15 cellular contexts compared by ENCODE assay signal in genomic region chr12:56296207-56296785, GRCh38. TPM values are rescaled to one million over a fixed set of nuclear protein-coding genes. Genes with fewer than 3 reads are reported as not detected.
DNase-seq lines count a peak whose midpoint lies in the region; ATAC-seq, FAIRE-seq and TF ChIP-seq lines count a peak whose summit lies in the region.
"Had no signal": no experiment of that assay in that cellular context is flagged by ENCODE, and none has a peak within 500 bp of the region (broad histone marks: within the 10 kb centered on the region; RNA-seq: fewer than 3 reads in every experiment).

No MANE protein-coding gene starts in this region.

- CTCF ChIA-PET in HepG2 (lab: Yijun Ruan, JAX; ENCODE audit: low intra/inter-chr PET ratio, low total read pairs), result no interaction called here

- peaks cover 3% of the 10 kb centered on the region; the same call in 1 of the 2 replicates for H4K20me1 ChIP-seq in HepG2 (ENCODE audit: insufficient read depth, low read length)
- H4K20me1 ChIP-seq in OCI-LY3 (ENCODE audit: insufficient read depth, low read length), result 0 out of 2 replicates have a peak, but pooled peaks cover 3% of the 10 kb centered on the region

- H3K36me3 ChIP-seq in HepG2 (replicated peaks in 1 of 2; ENCODE audit: control insufficient read depth in 1 of 2, insufficient read depth in 2 of 2, low read length in 2 of 2) (peaks cover 2 to 16% of the 10 kb centered on the region in 2 experiments; a peak in 3 of 5 replicates), right lobe of liver (peaks cover 0 to 8% (median 1%) of the 10 kb centered on the region in 4 donors), OCI-LY3 (replicated peaks; ENCODE audit: low read depth, low read length) (peaks cover 18% of the 10 kb centered on the region)

- no peak for TF ChIP-seq CTCF in HepG2 (CRISPR knock-in tag; IDR thresholded peaks at IDR 0.05)
- no peak for TF ChIP-seq CTCF in right lobe of liver (IDR thresholded peaks at IDR 0.05)
- no peak for TF ChIP-seq CTCF in OCI-LY3 (IDR thresholded peaks at IDR 0.05; ENCODE audit: low read depth, low read length)
- no peak for TF ChIP-seq CTCF in glutamatergic neuron (IDR thresholded peaks at IDR 0.05; ENCODE audit: partially characterized antibody, unreplicated experiment)

- no peak overlapping the region; a peak in 1 of 6 replicates for H3K4me3 ChIP-seq in HepG2 (replicated peaks in 1 of 3; ENCODE audit: insufficient read depth in 1 of 3, low read depth in 2 of 3, low read length in 3 of 3)
- no peak overlapping the region for H3K4me3 ChIP-seq in right lobe of liver
- H3K4me3 ChIP-seq in OCI-LY3 (ENCODE audit: low read length), result peak overlapping the region; percentile 43
- H3K4me3 ChIP-seq: SJSA1 had no signal

- ATAC-seq in HepG2 (no peak), right lobe of liver (no peak), GM19463 (IDR thresholded peaks at IDR 0.05; ENCODE audit: unreplicated experiment) (no peak), GM19467 (IDR thresholded peaks at IDR 0.05; ENCODE audit: unreplicated experiment) (no peak)
- no peak for ATAC-seq in effector memory CD8-positive, alpha-beta T cell (replicated peaks)
- ATAC-seq: foreskin keratinocyte had no signal

- 80% methylated on average over 7 of the region's 7 CpGs for WGBS in HepG2 (ENCODE audit: low lambda C conversion rate)
- 47% methylated on average over 5 of the region's 7 CpGs for WGBS in right lobe of liver (ENCODE audit: insufficient coverage, low coverage, low lambda C conversion rate, missing lambda C conversion rate)

- H3K4me2 ChIP-seq in HepG2 (ENCODE audit: low read depth, low read length) (peak overlapping the region; percentile 77), OCI-LY3 (ENCODE audit: low read length) (peak overlapping the region; percentile 71)

- H3K27me3 ChIP-seq in HepG2 (ENCODE audit: control insufficient read depth in 1 of 2, insufficient read depth in 2 of 2, low read length in 2 of 2), result no peaks in the 10 kb centered on the region; a peak in 1 of 5 replicates
- no peaks in the 10 kb centered on the region for H3K27me3 ChIP-seq in right lobe of liver
- H3K27me3 ChIP-seq in OCI-LY3 (ENCODE audit: low read depth, low read length), result no peaks in the 10 kb centered on the region
- H3K27me3 ChIP-seq: foreskin keratinocyte, SJSA1 had no signal

- H3K4me1 ChIP-seq in HepG2 (ENCODE audit: insufficient read depth, low read length) (peaks cover 66% of the 10 kb centered on the region), right lobe of liver (peaks cover 0 to 77% (median 14%) of the 10 kb centered on the region in 4 donors), OCI-LY3 (ENCODE audit: low read length) (peaks cover 40% of the 10 kb centered on the region)

- H3K27ac Mint-ChIP-seq in glutamatergic neuron (ENCODE audit: unreplicated experiment), result peak overlapping the region; percentile 12
- H3K27ac Mint-ChIP-seq in effector memory CD8-positive, alpha-beta T cell, result no peak overlapping the region

- H3K36me3 Mint-ChIP-seq in glutamatergic neuron (ENCODE audit: unreplicated experiment), result no peaks in the 10 kb centered on the region
- peaks cover 56% of the 10 kb centered on the region for H3K36me3 Mint-ChIP-seq in effector memory CD8-positive, alpha-beta T cell (ENCODE audit: insufficient read depth)

- FAIRE-seq in HepG2 (lab: Jason Lieb, UNC), result no peak
- FAIRE-seq: G401.6 had no signal

- POLR2A ChIA-PET in HepG2 (lab: Yijun Ruan, JAX), result no interaction called here

- no peak for TF ChIP-seq RAD21 in HepG2 (CRISPR knock-in tag; IDR thresholded peaks at IDR 0.05)

- no peak overlapping the region for H3K4me3 Mint-ChIP-seq in glutamatergic neuron (ENCODE audit: unreplicated experiment)
- H3K4me3 Mint-ChIP-seq in effector memory CD8-positive, alpha-beta T cell, result peak overlapping the region in 1 of 2 donors; percentile 8

- H3K9me3 Mint-ChIP-seq in glutamatergic neuron (ENCODE audit: unreplicated experiment), result peaks cover 12% of the 10 kb centered on the region
- no peaks in the 10 kb centered on the region for H3K9me3 Mint-ChIP-seq in effector memory CD8-positive, alpha-beta T cell

- TF ChIP-seq EP300 in HepG2 (IDR thresholded peaks at IDR 0.05; ENCODE audit: low read depth in 2 of 2, low read length in 2 of 2), result no peak
- TF ChIP-seq EP300 in HepG2 (CRISPR knock-in tag; IDR thresholded peaks at IDR 0.05; ENCODE audit: borderline replicate concordance), result no peak

- no TSS peak for BruUV-seq in HepG2 (replicated peaks; lab: Mats Ljungman, UMichigan)

- intact Hi-C loops in HepG2 (cut with micrococcal nuclease; ENCODE audit: unreplicated experiment), result no loop called here
- intact Hi-C loops in right lobe of liver (cut with DNase I), result no loop called here

- no peak overlapping the region for H2AFZ ChIP-seq in HepG2 (ENCODE audit: low read length)
- no peak overlapping the region for H2AFZ ChIP-seq in OCI-LY3 (ENCODE audit: low read depth, low read length)

- H3K79me2 ChIP-seq in HepG2 (ENCODE audit: insufficient read depth, low read length) (peaks cover 71% of the 10 kb centered on the region), OCI-LY3 (ENCODE audit: low read length) (peaks cover 88% of the 10 kb centered on the region)

- peaks cover 2% of the 10 kb centered on the region for H3K27me3 Mint-ChIP-seq in glutamatergic neuron (ENCODE audit: unreplicated experiment)
- H3K27me3 Mint-ChIP-seq in effector memory CD8-positive, alpha-beta T cell, result no peaks in the 10 kb centered on the region

- H3K9me3 ChIP-seq in HepG2 (ENCODE audit: low read length) (no peaks in the 10 kb centered on the region), right lobe of liver (no peaks in the 10 kb centered on the region), OCI-LY3 (ENCODE audit: insufficient read depth, low read length) (no peaks in the 10 kb centered on the region)
- H3K9me3 ChIP-seq: SJSA1 had no signal

- H3K4me1 Mint-ChIP-seq in glutamatergic neuron (ENCODE audit: low read depth, unreplicated experiment), result peaks cover 21% of the 10 kb centered on the region
- H3K4me1 Mint-ChIP-seq in effector memory CD8-positive, alpha-beta T cell (ENCODE audit: low read depth in 2 of 2), result peaks cover 35 to 54% of the 10 kb centered on the region in 2 donors

- DNase-seq in HepG2 (ENCODE audit: low spot score), result no peak
- DNase-seq in right lobe of liver, result no peak
- no peak for DNase-seq in glutamatergic neuron
- DNase-seq in effector memory CD8-positive, alpha-beta T cell, result no peak
- DNase-seq in stimulated activated CD4-positive, alpha-beta T cell treated with anti-CD3 and anti-CD28 coated beads, Interleukin-2, amount 100 ng/mL, for 48 hours, result no peak
- DNase-seq: activated CD4-positive, CD25-positive, alpha-beta regulatory T cell; foreskin keratinocyte; NCI-H1048; stimulated activated CD4-positive, alpha-beta T cell treated with anti-CD3 and anti-CD28 coated beads, Interleukin-4, amount 100 ng/mL, for 1 hour; stimulated activated naive CD4-positive, alpha-beta T cell had no signal

- TF ChIP-seq POLR2A in HepG2 (IDR thresholded peaks at IDR 0.05; ENCODE audit: insufficient read depth in 1 of 2, low read depth in 2 of 2, low read length in 2 of 2), result no peak
- TF ChIP-seq POLR2A in right lobe of liver (IDR thresholded peaks at IDR 0.05), result no peak

- H3K9ac ChIP-seq in HepG2 (ENCODE audit: insufficient read depth, low read depth, low read length) (no peak overlapping the region), OCI-LY3 (ENCODE audit: low read length) (peak overlapping the region; percentile 24)

- in situ Hi-C loops in HepG2 (cut with HindIII; ENCODE audit: extremely low pct_ligation_motif_present, low pct_unique_long_range_greater_than_20kb), result no loop called here

- H3K27ac ChIP-seq in HepG2 (ENCODE audit: extremely low read length, insufficient read depth, low read length), result peak overlapping the region; percentile 12
- peak overlapping the region in 1 of 3 donors; percentile 3 for H3K27ac ChIP-seq in right lobe of liver
- peak overlapping the region; percentile 81 for H3K27ac ChIP-seq in OCI-LY3 (ENCODE audit: low read length)
- H3K27ac ChIP-seq: foreskin keratinocyte, SJSA1 had no signal

RNA-seq across cellular contexts. Expression of gene CS, which starts 3.8 kb away (rescaled TPM):
- total RNA-seq in HepG2 (2016; rRNA removed; fragmentation: Illumina TruSeq; extraction: Trizol), result 175 and 243 TPM in 2 replicates
- total RNA-seq in HepG2 (2016; cell fraction: cytosol; rRNA removed; fragmentation: Illumina TruSeq; extraction: Trizol; ENCODE audit: low read depth), result 84.6 and 90.4 TPM in 2 replicates
- total RNA-seq in HepG2 (2016; cell fraction: insoluble cytoplasmic fraction; rRNA removed; fragmentation: Illumina TruSeq; extraction: Trizol), result 173 and 226 TPM in 2 replicates
- 154 and 164 TPM in 2 replicates for total RNA-seq in HepG2 (2016; cell fraction: membrane; rRNA removed; fragmentation: Illumina TruSeq; extraction: Trizol)
- 167 and 188 TPM in 2 replicates for total RNA-seq in HepG2 (2016; cell fraction: nucleus; rRNA removed; fragmentation: Illumina TruSeq; extraction: Trizol)
- 173 and 177 TPM in 2 replicates for polyA plus RNA-seq in HepG2 (2011; rRNA removed)
- polyA plus RNA-seq in HepG2 (2011; cell fraction: cytosol; rRNA removed), result 103 and 144 TPM in 2 replicates
- 269 and 358 TPM in 2 replicates for polyA plus RNA-seq in HepG2 (2011; cell fraction: nucleus; rRNA removed)
- 154 and 155 TPM in 2 replicates for polyA plus RNA-seq in HepG2 (2012)
- 54.5 and 60.2 TPM in 2 replicates for polyA plus RNA-seq in HepG2 (2016; cell fraction: cytosol; fragmentation: Illumina TruSeq; extraction: Trizol; ENCODE audit: low read depth)
- 276 and 332 TPM in 2 replicates for polyA plus RNA-seq in HepG2 (2016; cell fraction: insoluble cytoplasmic fraction; fragmentation: Illumina TruSeq; extraction: Trizol; ENCODE audit: low read depth)
- polyA plus RNA-seq in HepG2 (2016; cell fraction: membrane; fragmentation: Illumina TruSeq; extraction: Trizol; ENCODE audit: low read depth), result 169 and 187 TPM in 2 replicates
- polyA plus RNA-seq in HepG2 (2016; cell fraction: nucleus; fragmentation: Illumina TruSeq; extraction: Trizol; ENCODE audit: insufficient read depth, low read depth), result 390 and 405 TPM in 2 replicates
- polyA minus RNA-seq in HepG2 (2011; rRNA and poly(A)+ RNA removed; ENCODE audit: low replicate concordance), result 196 and 204 TPM in 2 replicates
- polyA minus RNA-seq in HepG2 (2011; cell fraction: cytosol; rRNA and poly(A)+ RNA removed), result 208 and 227 TPM in 2 replicates
- 128 and 180 TPM in 2 replicates for polyA minus RNA-seq in HepG2 (2011; cell fraction: nucleus; rRNA and poly(A)+ RNA removed)
- total RNA-seq in right lobe of liver, result 100 to 1,000 TPM in 1 of 6 experiments, 10 to 100 TPM in 5; 45.6 to 109 (median 61.2) TPM
- 257 TPM for total RNA-seq in glutamatergic neuron (ENCODE audit: unreplicated experiment)

RNA-seq across cellular contexts. Expression of gene CNPY2, which starts 19.5 kb away (rescaled TPM):
- total RNA-seq in HepG2 (2016; rRNA removed; fragmentation: Illumina TruSeq; extraction: Trizol) (246 and 356 TPM in 2 replicates), right lobe of liver (10 to 100 TPM; 63.7 to 93.7 (median 76.5) TPM), glutamatergic neuron (ENCODE audit: unreplicated experiment) (141 TPM)
- 86.2 and 116 TPM in 2 replicates for total RNA-seq in HepG2 (2016; cell fraction: cytosol; rRNA removed; fragmentation: Illumina TruSeq; extraction: Trizol; ENCODE audit: low read depth)
- 297 and 346 TPM in 2 replicates for total RNA-seq in HepG2 (2016; cell fraction: insoluble cytoplasmic fraction; rRNA removed; fragmentation: Illumina TruSeq; extraction: Trizol)
- 159 and 178 TPM in 2 replicates for total RNA-seq in HepG2 (2016; cell fraction: membrane; rRNA removed; fragmentation: Illumina TruSeq; extraction: Trizol)
- total RNA-seq in HepG2 (2016; cell fraction: nucleus; rRNA removed; fragmentation: Illumina TruSeq; extraction: Trizol), result 222 and 249 TPM in 2 replicates
- polyA plus RNA-seq in HepG2 (2011; rRNA removed), result 250 and 285 TPM in 2 replicates
- polyA plus RNA-seq in HepG2 (2011; cell fraction: cytosol; rRNA removed), result 234 and 239 TPM in 2 replicates
- 93.0 and 101 TPM in 2 replicates for polyA plus RNA-seq in HepG2 (2011; cell fraction: nucleus; rRNA removed)
- 153 and 157 TPM in 2 replicates for polyA plus RNA-seq in HepG2 (2012)
- polyA plus RNA-seq in HepG2 (2016; cell fraction: cytosol; fragmentation: Illumina TruSeq; extraction: Trizol; ENCODE audit: low read depth), result 111 and 147 TPM in 2 replicates
- polyA plus RNA-seq in HepG2 (2016; cell fraction: insoluble cytoplasmic fraction; fragmentation: Illumina TruSeq; extraction: Trizol; ENCODE audit: low read depth), result 240 and 292 TPM in 2 replicates
- polyA plus RNA-seq in HepG2 (2016; cell fraction: membrane; fragmentation: Illumina TruSeq; extraction: Trizol; ENCODE audit: low read depth), result 135 and 177 TPM in 2 replicates
- 388 and 406 TPM in 2 replicates for polyA plus RNA-seq in HepG2 (2016; cell fraction: nucleus; fragmentation: Illumina TruSeq; extraction: Trizol; ENCODE audit: insufficient read depth, low read depth)
- polyA minus RNA-seq in HepG2 (2011; rRNA and poly(A)+ RNA removed; ENCODE audit: low replicate concordance), result 67.5 and 176 TPM in 2 replicates
- 51.0 and 58.1 TPM in 2 replicates for polyA minus RNA-seq in HepG2 (2011; cell fraction: cytosol; rRNA and poly(A)+ RNA removed)
- 63.1 and 76.1 TPM in 2 replicates for polyA minus RNA-seq in HepG2 (2011; cell fraction: nucleus; rRNA and poly(A)+ RNA removed)

RNA-seq across cellular contexts. Expression of gene COQ10A, which starts 29.6 kb away (rescaled TPM):
- total RNA-seq in HepG2 (2016; rRNA removed; fragmentation: Illumina TruSeq; extraction: Trizol) (18.6 and 21.0 TPM in 2 replicates), right lobe of liver (10 to 100 TPM in 3 of 6 experiments, 1 to 10 TPM in 3; 5.5 to 25.1 (median 13.0) TPM), glutamatergic neuron (ENCODE audit: unreplicated experiment) (18.9 TPM)
- 10.8 and 11.2 TPM in 2 replicates for total RNA-seq in HepG2 (2016; cell fraction: cytosol; rRNA removed; fragmentation: Illumina TruSeq; extraction: Trizol; ENCODE audit: low read depth)
- 20.5 and 20.7 TPM in 2 replicates for total RNA-seq in HepG2 (2016; cell fraction: insoluble cytoplasmic fraction; rRNA removed; fragmentation: Illumina TruSeq; extraction: Trizol)
- total RNA-seq in HepG2 (2016; cell fraction: membrane; rRNA removed; fragmentation: Illumina TruSeq; extraction: Trizol), result 19.9 and 20.0 TPM in 2 replicates
- 16.9 and 18.6 TPM in 2 replicates for total RNA-seq in HepG2 (2016; cell fraction: nucleus; rRNA removed; fragmentation: Illumina TruSeq; extraction: Trizol)
- 35.3 and 37.3 TPM in 2 replicates for polyA plus RNA-seq in HepG2 (2011; rRNA removed)
- polyA plus RNA-seq in HepG2 (2011; cell fraction: cytosol; rRNA removed), result 27.3 and 29.7 TPM in 2 replicates
- polyA plus RNA-seq in HepG2 (2011; cell fraction: nucleus; rRNA removed), result 47.9 and 56.5 TPM in 2 replicates
- 14.4 TPM in 2 replicates for polyA plus RNA-seq in HepG2 (2012)
- 11.5 and 12.3 TPM in 2 replicates for polyA plus RNA-seq in HepG2 (2016; cell fraction: cytosol; fragmentation: Illumina TruSeq; extraction: Trizol; ENCODE audit: low read depth)
- 20.5 and 20.9 TPM in 2 replicates for polyA plus RNA-seq in HepG2 (2016; cell fraction: insoluble cytoplasmic fraction; fragmentation: Illumina TruSeq; extraction: Trizol; ENCODE audit: low read depth)
- polyA plus RNA-seq in HepG2 (2016; cell fraction: membrane; fragmentation: Illumina TruSeq; extraction: Trizol; ENCODE audit: low read depth), result 16.8 and 16.9 TPM in 2 replicates
- 52.1 and 53.2 TPM in 2 replicates for polyA plus RNA-seq in HepG2 (2016; cell fraction: nucleus; fragmentation: Illumina TruSeq; extraction: Trizol; ENCODE audit: insufficient read depth, low read depth)
- 23.4 and 33.2 TPM in 2 replicates for polyA minus RNA-seq in HepG2 (2011; rRNA and poly(A)+ RNA removed; ENCODE audit: low replicate concordance)
- 7.5 and 9.5 TPM in 2 replicates for polyA minus RNA-seq in HepG2 (2011; cell fraction: cytosol; rRNA and poly(A)+ RNA removed)
- polyA minus RNA-seq in HepG2 (2011; cell fraction: nucleus; rRNA and poly(A)+ RNA removed), result 33.2 and 35.2 TPM in 2 replicates

RNA-seq across cellular contexts. Expression of gene PAN2, which starts 37.5 kb away (rescaled TPM):
- total RNA-seq in HepG2 (2016; rRNA removed; fragmentation: Illumina TruSeq; extraction: Trizol), result 14.8 and 27.2 TPM in 2 replicates
- total RNA-seq in HepG2 (2016; cell fraction: cytosol; rRNA removed; fragmentation: Illumina TruSeq; extraction: Trizol; ENCODE audit: low read depth), result 1.6 and 2.2 TPM in 2 replicates
- 12.7 and 29.9 TPM in 2 replicates for total RNA-seq in HepG2 (2016; cell fraction: insoluble cytoplasmic fraction; rRNA removed; fragmentation: Illumina TruSeq; extraction: Trizol)
- total RNA-seq in HepG2 (2016; cell fraction: membrane; rRNA removed; fragmentation: Illumina TruSeq; extraction: Trizol), result 4.4 and 4.6 TPM in 2 replicates
- total RNA-seq in HepG2 (2016; cell fraction: nucleus; rRNA removed; fragmentation: Illumina TruSeq; extraction: Trizol), result 46.3 and 53.3 TPM in 2 replicates
- 61.1 and 68.5 TPM in 2 replicates for polyA plus RNA-seq in HepG2 (2011; rRNA removed)
- 10.4 and 10.7 TPM in 2 replicates for polyA plus RNA-seq in HepG2 (2011; cell fraction: cytosol; rRNA removed)
- 745 and 829 TPM in 2 replicates for polyA plus RNA-seq in HepG2 (2011; cell fraction: nucleus; rRNA removed)
- 59.3 and 76.5 TPM in 2 replicates for polyA plus RNA-seq in HepG2 (2012)
- 0.83 TPM in 2 replicates for polyA plus RNA-seq in HepG2 (2016; cell fraction: cytosol; fragmentation: Illumina TruSeq; extraction: Trizol; ENCODE audit: low read depth)
- 11.7 and 13.2 TPM in 2 replicates for polyA plus RNA-seq in HepG2 (2016; cell fraction: insoluble cytoplasmic fraction; fragmentation: Illumina TruSeq; extraction: Trizol; ENCODE audit: low read depth)
- 1.2 and 2.0 TPM in 2 replicates for polyA plus RNA-seq in HepG2 (2016; cell fraction: membrane; fragmentation: Illumina TruSeq; extraction: Trizol; ENCODE audit: low read depth)
- polyA plus RNA-seq in HepG2 (2016; cell fraction: nucleus; fragmentation: Illumina TruSeq; extraction: Trizol; ENCODE audit: insufficient read depth, low read depth), result 117 and 129 TPM in 2 replicates
- 28.0 and 50.8 TPM in 2 replicates for polyA minus RNA-seq in HepG2 (2011; rRNA and poly(A)+ RNA removed; ENCODE audit: low replicate concordance)
- polyA minus RNA-seq in HepG2 (2011; cell fraction: cytosol; rRNA and poly(A)+ RNA removed), result 6.0 and 6.1 TPM in 2 replicates
- 91.0 and 105 TPM in 2 replicates for polyA minus RNA-seq in HepG2 (2011; cell fraction: nucleus; rRNA and poly(A)+ RNA removed)
- total RNA-seq in right lobe of liver, result 100 to 1,000 TPM in 1 of 6 experiments, 10 to 100 TPM in 5; 21.7 to 109 (median 57.7) TPM
- 101 TPM for total RNA-seq in glutamatergic neuron (ENCODE audit: unreplicated experiment)

RNA-seq across cellular contexts. Expression of gene ANKRD52, which starts 38.1 kb away (rescaled TPM):
- total RNA-seq in HepG2 (2016; rRNA removed; fragmentation: Illumina TruSeq; extraction: Trizol) (7.8 and 22.0 TPM in 2 replicates), right lobe of liver (10 to 100 TPM; 10.6 to 16.1 (median 12.2) TPM), glutamatergic neuron (ENCODE audit: unreplicated experiment) (49.1 TPM)
- total RNA-seq in HepG2 (2016; cell fraction: cytosol; rRNA removed; fragmentation: Illumina TruSeq; extraction: Trizol; ENCODE audit: low read depth), result 1.1 and 2.9 TPM in 2 replicates
- 7.7 and 17.9 TPM in 2 replicates for total RNA-seq in HepG2 (2016; cell fraction: insoluble cytoplasmic fraction; rRNA removed; fragmentation: Illumina TruSeq; extraction: Trizol)
- 4.4 and 5.8 TPM in 2 replicates for total RNA-seq in HepG2 (2016; cell fraction: membrane; rRNA removed; fragmentation: Illumina TruSeq; extraction: Trizol)
- total RNA-seq in HepG2 (2016; cell fraction: nucleus; rRNA removed; fragmentation: Illumina TruSeq; extraction: Trizol), result 11.5 and 15.5 TPM in 2 replicates
- polyA plus RNA-seq in HepG2 (2011; rRNA removed), result 9.2 and 11.2 TPM in 2 replicates
- 6.2 TPM in 2 replicates for polyA plus RNA-seq in HepG2 (2011; cell fraction: cytosol; rRNA removed)
- polyA plus RNA-seq in HepG2 (2011; cell fraction: nucleus; rRNA removed), result 29.6 and 34.0 TPM in 2 replicates
- 9.0 and 10.3 TPM in 2 replicates for polyA plus RNA-seq in HepG2 (2012)
- 0.48 and 0.53 TPM in 2 replicates for polyA plus RNA-seq in HepG2 (2016; cell fraction: cytosol; fragmentation: Illumina TruSeq; extraction: Trizol; ENCODE audit: low read depth)
- 9.4 and 12.7 TPM in 2 replicates for polyA plus RNA-seq in HepG2 (2016; cell fraction: insoluble cytoplasmic fraction; fragmentation: Illumina TruSeq; extraction: Trizol; ENCODE audit: low read depth)
- polyA plus RNA-seq in HepG2 (2016; cell fraction: membrane; fragmentation: Illumina TruSeq; extraction: Trizol; ENCODE audit: low read depth), result 1.5 and 1.6 TPM in 2 replicates
- polyA plus RNA-seq in HepG2 (2016; cell fraction: nucleus; fragmentation: Illumina TruSeq; extraction: Trizol; ENCODE audit: insufficient read depth, low read depth), result 25.3 and 28.1 TPM in 2 replicates
- polyA minus RNA-seq in HepG2 (2011; rRNA and poly(A)+ RNA removed; ENCODE audit: low replicate concordance), result 34.8 and 47.2 TPM in 2 replicates
- polyA minus RNA-seq in HepG2 (2011; cell fraction: cytosol; rRNA and poly(A)+ RNA removed), result 11.2 and 12.0 TPM in 2 replicates
- polyA minus RNA-seq in HepG2 (2011; cell fraction: nucleus; rRNA and poly(A)+ RNA removed), result 11.9 and 12.7 TPM in 2 replicates
